8 cellular contexts compared by ENCODE assay signal in genomic region chr20:62121776-62122658, GRCh38. TPM values are rescaled to one million over a fixed set of nuclear protein-coding genes. Genes with fewer than 3 reads are reported as not detected.
A peak's percentile ranks its signal among the peaks of the same experiment; 100 is the strongest.
DNase-seq lines count a peak whose midpoint lies in the region; ATAC-seq and TF ChIP-seq lines count a peak whose summit lies in the region.

Gene LSM14B, plus strand, starts transcription at chr20:62122475. Its CDS starts 192 bp downstream, at chr20:62122667.

- TF ChIP-seq CTCF in BE2C (IDR thresholded peaks at IDR 0.05; ENCODE audit: low read depth, low read length) (no peak), choroid plexus epithelial cell (conservative IDR thresholded peaks at IDR 0.05; ENCODE audit: low read depth, low read length) (no peak)

- H3K27me3 ChIP-seq in BE2C = no peaks in the 10 kb centered on the region

- DNase-seq in BE2C (peak; percentile 98), GM19240 (ENCODE audit: insufficient read length, low spot score) (peak; percentile 99), NCI-H524 treated with DMSO at 0.1 percent for 48 hours (lab: John Stamatoyannopoulos, UW) (peak; percentile 61), choroid plexus epithelial cell (ENCODE audit: low read depth) (peak; percentile 98), kidney tubule cell (ENCODE audit: low spot score) (peak; percentile 98)
- peak; percentile 98 to 99 for DNase-seq in activated CD4-positive, alpha-beta T cell treated with anti-CD3 and anti-CD28 coated beads for 4 hours
- peak; percentile 95 to 96 for DNase-seq in stimulated activated CD4-positive, alpha-beta T cell treated with anti-CD3 and anti-CD28 coated beads, Interleukin-1b, Interleukin-23, amount 100 ng/mL, for 1 hour (ENCODE audit: low read depth in 2 of 2)

- H3K36me3 ChIP-seq in BE2C = peaks cover 31% of the 10 kb centered on the region

- H3K4me1 ChIP-seq in BE2C = peaks cover 6% of the 10 kb centered on the region; the same call in 1 of the 2 replicates

- peak; percentile 67 for ATAC-seq in HG03457 (IDR thresholded peaks at IDR 0.05; ENCODE audit: unreplicated experiment)

- H3K4me3 ChIP-seq in BE2C (ENCODE audit: low read depth, low read length) (peak within 1 kb of the TSS; percentile 74), choroid plexus epithelial cell (ENCODE audit: low read depth, low read length) (peak within 1 kb of the TSS; percentile 83)

- no peaks in the 10 kb centered on the region for H3K9me3 ChIP-seq in BE2C

RNA-seq across cellular contexts. Expression of gene LSM14B, which starts in this region (rescaled TPM):
- 65.6 TPM for polyA plus RNA-seq in BE2C (2012; ENCODE audit: insufficient read depth, insufficient read length, low read depth)

Comparison
In these comparisons a context has a peak if more than half of its experiments do, and no peak if none do; other contexts are left out.
1. Peak in every context shown above with its lines: DNase-seq, ATAC-seq and H3K4me3 ChIP-seq.